ENCODE assay signal across 8 cellular contexts in genomic region chr7:106736508-106737201, GRCh38.
DNase-seq lines count a peak whose midpoint lies in the region; ATAC-seq and TF ChIP-seq lines count a peak whose summit lies in the region.

No MANE protein-coding gene starts in this region.

- intact Hi-C loops in body of pancreas (cut with DNase I), result no loop called here

- 29 to 36% methylated on average over 5 of the region's 5 CpGs for WGBS in body of pancreas, 2 donors

- H3K27me3 ChIP-seq in body of pancreas, result no peaks in the 10 kb centered on the region

- H3K27ac ChIP-seq in body of pancreas, result peak overlapping the region in 3 of 4 donors; percentile 16 to 56 (median 43)

- peak; percentile 47 to 81 (median 70) for TF ChIP-seq CTCF in body of pancreas (IDR thresholded peaks at IDR 0.05)

- H3K4me3 ChIP-seq in body of pancreas, result no peak overlapping the region

- DNase-seq in NCI-H2196 (lab: John Stamatoyannopoulos, UW; ENCODE audit: unreplicated experiment) (peak; percentile 18), NCI-H2196 treated with DMSO at 0.1 percent for 48 hours (lab: John Stamatoyannopoulos, UW; ENCODE audit: unreplicated experiment) (no peak), body of pancreas (peak; percentile 31 to 71 (median 46)), kidney glomerular epithelial cell (lab: John Stamatoyannopoulos, UW) (peak; percentile 78)
- peak; percentile 19 for DNase-seq in stimulated activated naive CD4-positive, alpha-beta T cell treated with Interleukin-2 at 50 U/mL for 16 hours (lab: John Stamatoyannopoulos, UW)

- TF ChIP-seq EP300 in Ishikawa (IDR thresholded peaks at IDR 0.05; ENCODE audit: borderline replicate concordance), result no peak

- H3K36me3 ChIP-seq in body of pancreas (replicated peaks in 1 of 2; ENCODE audit: insufficient read depth in 1 of 2, low read depth in 2 of 2), result no peaks in the 10 kb centered on the region

- no peaks in the 10 kb centered on the region for H3K9me3 ChIP-seq in body of pancreas

- no peak for TF ChIP-seq POLR2A in body of pancreas (IDR thresholded peaks at IDR 0.05)

- H3K4me1 ChIP-seq in body of pancreas, result peaks cover 9% of the 10 kb centered on the region

- peak; percentile 67 for ATAC-seq in GM21737 (IDR thresholded peaks at IDR 0.05; ENCODE audit: unreplicated experiment)
- peak; percentile 98 for ATAC-seq in SK-N-SH treated with all-trans-retinoic acid at 6 μM for 48 hours
- ATAC-seq in body of pancreas, result peak; percentile 87

- TF ChIP-seq RAD21 in Ishikawa (IDR thresholded peaks at IDR 0.05; ENCODE audit: low read depth), result peak; percentile 57

TF ChIP-seq in Ishikawa, 13 proteins besides CTCF, POLR2A, EP300 and RAD21:
- no peak for TF ChIP-seq TCF12 (IDR thresholded peaks at IDR 0.05; ENCODE audit: low read depth)
- no peak for TF ChIP-seq FOXM1 (IDR thresholded peaks at IDR 0.05; ENCODE audit: borderline replicate concordance, low read depth)
- no peak for TF ChIP-seq CREB1 (IDR thresholded peaks at IDR 0.05; ENCODE audit: low read depth)
- no peak for TF ChIP-seq YY1 (IDR thresholded peaks at IDR 0.05; ENCODE audit: low read depth)
- TF ChIP-seq NFIC (IDR thresholded peaks at IDR 0.05), result no peak

TF ChIP-seq in SK-N-SH treated with all-trans-retinoic acid at 6 μM for 48 hours, 23 proteins besides CTCF, POLR2A, EP300 and RAD21:
- TF ChIP-seq CREB5 (CRISPR knock-in tag; IDR thresholded peaks at IDR 0.05; ENCODE audit: low read depth) (no peak), ESRRG (CRISPR knock-in tag; IDR thresholded peaks at IDR 0.05) (no peak), OSR1 (CRISPR knock-in tag; IDR thresholded peaks at IDR 0.05) (no peak), ZNF8 (CRISPR knock-in tag; IDR thresholded peaks at IDR 0.05) (no peak), TOX (CRISPR knock-in tag; IDR thresholded peaks at IDR 0.05; ENCODE audit: borderline replicate concordance) (no peak), ARNTL (CRISPR knock-in tag; IDR thresholded peaks at IDR 0.05; ENCODE audit: borderline replicate concordance, low read depth) (no peak)
